9 cellular contexts compared by ENCODE assay signal in the genomic region with DNA sequence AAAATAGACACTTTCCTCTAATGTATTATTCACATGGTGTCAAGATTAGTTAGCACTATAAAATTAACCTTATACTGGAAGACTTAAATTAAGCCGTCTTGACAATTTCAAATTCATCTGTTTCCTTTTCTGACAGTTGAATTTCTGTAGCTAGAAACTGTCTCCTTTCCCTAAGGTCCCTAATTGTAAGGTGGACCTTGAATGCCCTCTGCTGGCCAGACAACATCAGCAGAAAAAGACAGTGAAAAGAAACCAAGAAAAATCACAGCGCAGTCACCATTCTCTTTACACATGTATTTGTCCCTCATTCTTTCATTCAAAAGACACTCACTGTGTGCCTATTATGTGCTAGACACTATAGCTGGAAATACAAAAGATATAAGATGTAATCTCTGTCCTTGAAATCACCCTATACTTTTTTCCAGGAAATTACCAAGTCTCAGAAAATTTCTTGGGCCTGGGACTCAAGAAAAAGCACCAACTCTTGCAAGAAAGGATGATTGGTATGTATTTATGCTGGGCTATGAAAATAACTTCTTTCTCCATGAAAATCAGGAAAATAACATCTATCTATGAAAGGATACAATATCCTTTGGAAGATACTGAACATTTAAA. TPM values are rescaled to one million over a fixed set of nuclear protein-coding genes. Genes with fewer than 3 reads are reported as not detected.
DNase-seq lines count a peak whose midpoint lies in the region; ATAC-seq and TF ChIP-seq lines count a peak whose summit lies in the region.
"Had no signal": no experiment of that assay in that cellular context is flagged by ENCODE, and none has a peak within 500 bp of the region (broad histone marks: within the 10 kb centered on the region; RNA-seq: fewer than 3 reads in every experiment).

No MANE protein-coding gene starts in this region.

- no peaks in the 10 kb centered on the region for H3K9me3 Mint-ChIP-seq in Calu3 (ENCODE audit: low read depth, unreplicated experiment)
- H3K9me3 Mint-ChIP-seq: activated naive CD4-positive, alpha-beta T cell treated with anti-CD3 and anti-CD28 coated beads, Interleukin-2, amount 50 U/mL, for 24 hours had no signal

- peak; percentile 72 for ATAC-seq in GM19043 (IDR thresholded peaks at IDR 0.05; ENCODE audit: low read depth, unreplicated experiment)

- peak overlapping the region; percentile 60 for H3K27ac Mint-ChIP-seq in Calu3 (ENCODE audit: unreplicated experiment)
- H3K27ac Mint-ChIP-seq: activated naive CD4-positive, alpha-beta T cell treated with anti-CD3 and anti-CD28 coated beads, Interleukin-2, amount 50 U/mL, for 24 hours had no signal

- intact Hi-C loops in Calu3 (cut with micrococcal nuclease; ENCODE audit: unreplicated experiment) = loop anchor here (2.0 to 10.0 kb wide), 4 partner anchors 242 to 869 kb away; no protein-coding TSS in a partner anchor

- no TSS peak for BruUV-seq in Calu3 (replicated peaks; lab: Mats Ljungman, UMichigan)

- H3K36me3 Mint-ChIP-seq in Calu3 (ENCODE audit: insufficient read depth, unreplicated experiment) = no peaks in the 10 kb centered on the region
- H3K36me3 Mint-ChIP-seq: activated naive CD4-positive, alpha-beta T cell treated with anti-CD3 and anti-CD28 coated beads, Interleukin-2, amount 50 U/mL, for 24 hours had no signal

- in situ Hi-C loops in T47D (cut with HindIII; ENCODE audit: low pct_unique_long_range_greater_than_20kb, low sequenced_read_pairs) = no loop called here

- peak; percentile 36 for TF ChIP-seq CTCF in Calu3 (IDR thresholded peaks at IDR 0.05; ENCODE audit: unreplicated experiment)

- CTCF ChIA-PET in Calu3 (lab: Charles Lee) = interaction anchor here (0.6 to 0.7 kb wide), 2 partner anchors 657 to 663 kb away, joined by 3 to 4 read pairs; no protein-coding TSS in a partner anchor

- peak; percentile 53 for DNase-seq in Calu3
- DNase-seq in HS-27A (ENCODE audit: low read depth) = peak; percentile 43
- DNase-seq in RPMI8226 = peak; percentile 61
- peak; percentile 16 to 71 for DNase-seq in T47D (ENCODE audit: low read depth in 1 of 2, low spot score in 1 of 2)
- peak; percentile 57 for DNase-seq in kidney tubule cell (ENCODE audit: low spot score)
- DNase-seq in stimulated activated CD8-positive, alpha-beta memory T cell treated with anti-CD3 and anti-CD28 coated beads, Interleukin-15, amount 100 ng/mL, for 1 hour (ENCODE audit: low read depth) = peak; percentile 14
- no peak for DNase-seq in activated CD4-positive, CD25-positive, alpha-beta regulatory T cell (lab: John Stamatoyannopoulos, UW)

- peak overlapping the region; percentile 50 for H3K4me3 Mint-ChIP-seq in Calu3 (ENCODE audit: low read depth, unreplicated experiment)
- H3K4me3 Mint-ChIP-seq: activated naive CD4-positive, alpha-beta T cell treated with anti-CD3 and anti-CD28 coated beads, Interleukin-2, amount 50 U/mL, for 24 hours had no signal

- peaks cover 8% of the 10 kb centered on the region for H3K4me1 Mint-ChIP-seq in Calu3 (ENCODE audit: low read depth, unreplicated experiment)

- H3K27me3 Mint-ChIP-seq in Calu3 (ENCODE audit: unreplicated experiment) = no peaks in the 10 kb centered on the region
- H3K27me3 Mint-ChIP-seq: activated naive CD4-positive, alpha-beta T cell treated with anti-CD3 and anti-CD28 coated beads, Interleukin-2, amount 50 U/mL, for 24 hours had no signal

RNA-seq across cellular contexts. Expression of gene AMBN, which starts 32.7 kb away (rescaled TPM):
- total RNA-seq in Calu3 (2022) = not detected in 2 replicates

RNA-seq across cellular contexts. Expression of gene AMTN, which starts 41.0 kb away (rescaled TPM):
- not detected in 2 replicates for total RNA-seq in Calu3 (2022)

Comparison
In these comparisons a context has a peak if more than half of its experiments do, and no peak if none do; other contexts are left out.
1. DNase-seq: peak in Calu3 (single experiment), HS-27A (single experiment), RPMI8226 (single experiment), T47D (2 of 2), kidney tubule cell (single experiment) and stimulated activated CD8-positive, alpha-beta memory T cell treated with anti-CD3 and anti-CD28 coated beads, Interleukin-15, amount 100 ng/mL, for 1 hour (single experiment); none in activated CD4-positive, CD25-positive, alpha-beta regulatory T cell (0 of 4).